35 cellular contexts compared by ENCODE assay signal in the genomic region with DNA sequence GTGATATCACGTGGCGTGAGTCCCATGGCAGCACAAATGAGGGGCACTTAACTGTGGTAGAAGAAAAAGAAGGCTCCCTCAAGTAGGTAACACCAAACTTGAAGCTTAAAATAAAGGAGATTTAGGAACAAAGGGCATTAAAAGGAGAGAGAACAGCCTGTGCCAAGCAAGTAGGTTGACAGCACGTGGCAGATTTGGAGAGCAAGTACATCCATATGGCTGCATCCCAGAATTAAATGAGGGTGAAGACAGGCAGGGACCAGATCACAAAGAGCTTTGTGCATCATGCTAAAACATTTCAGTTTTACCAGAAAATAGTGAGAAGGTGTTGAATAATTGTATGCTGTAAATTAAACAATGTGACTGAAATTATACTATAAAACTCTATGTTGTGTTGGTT.
"Had no signal": no experiment of that assay in that cellular context is flagged by ENCODE, and none has a peak within 500 bp of the region (broad histone marks: within the 10 kb centered on the region; RNA-seq: fewer than 3 reads in every experiment).

No MANE protein-coding gene starts in this region.

- H3K9me3 ChIP-seq: body of pancreas, breast epithelium, Peyer's patch had no signal

- DNase-seq: activated B cell treated with CpG ODN at 0.5 μM for 24 hours; activated CD4-positive, alpha-beta memory T cell treated with anti-CD3 and anti-CD28 coated beads for 36 hours; activated CD4-positive, alpha-beta T cell treated with anti-CD3 and anti-CD28 coated beads for 4 hours; activated CD4-positive, alpha-beta T cell treated with anti-CD3 and anti-CD28 coated beads, Interleukin-2, amount 50 U/mL, for 1 hour; activated CD4-positive, CD25-positive, alpha-beta regulatory T cell treated with anti-CD3 and anti-CD28 coated beads, Interleukin-2, amount 50 U/mL, for 72 hours; activated CD8-positive, alpha-beta memory T cell treated with anti-CD3 and anti-CD28 coated beads, Interleukin-2, amount 50 U/mL, for 4 hours; activated effector memory CD4-positive, alpha-beta T cell treated with anti-CD3 and anti-CD28 coated beads, Interleukin-2, amount 50 U/mL, for 16 hours; activated naive CD4-positive, alpha-beta T cell; activated naive CD8-positive, alpha-beta T cell treated with anti-CD3 and anti-CD28 coated beads, Interleukin-2, amount 10 ng/mL, durations not matched to agents 7 days and 5 days; activated T-cell treated with anti-CD3 and anti-CD28 coated beads for 4 hours; activated T-cell treated with anti-CD3 and anti-CD28 coated beads, Interleukin-2, amount 50 U/mL, for 48 hours; amygdala; body of pancreas; NCI-H1092 treated with DMSO at 0.1 percent for 48 hours; NCI-H1417; NCI-H146; NCI-H187; NCI-H2029 treated with DMSO at 0.1 percent for 48 hours; NCI-H2107; NCI-H2171; NCI-H510A; NCI-H526; NCI-H748 treated with DMSO at 0.1 percent for 48 hours; NK-92 treated with Interleukin-12 subunit alpha and Interleukin-12 subunit beta, amount 100 ng/mL, for 24 hours; PC-3; Peyer's patch; SW 1271; T-helper 1 cell; T-helper 2 cell; T-helper 9 cell had no signal

- H3K4me1 ChIP-seq: body of pancreas, breast epithelium, Peyer's patch had no signal

- ATAC-seq: body of pancreas, PC-3, Right ventricle myocardium inferior had no signal

- H3K27me3 ChIP-seq: body of pancreas, breast epithelium, Peyer's patch had no signal

- H3K36me3 ChIP-seq: breast epithelium, Peyer's patch had no signal

- H3K9ac ChIP-seq: KMS-11 had no signal

- H3K27ac ChIP-seq: body of pancreas, breast epithelium, KMS-11, Peyer's patch, RWPE1, VCaP had no signal

- H3K4me2 ChIP-seq: KMS-11 had no signal

- H3K4me3 ChIP-seq: body of pancreas, breast epithelium, Peyer's patch had no signal
